ENCODE assay signal across 20 cellular contexts in genomic region chr7:84454174-84454959, GRCh38.
DNase-seq lines count a peak whose midpoint lies in the region; ATAC-seq, FAIRE-seq and TF ChIP-seq lines count a peak whose summit lies in the region.
"Had no signal": no experiment of that assay in that cellular context is flagged by ENCODE, and none has a peak within 500 bp of the region (broad histone marks: within the 10 kb centered on the region; RNA-seq: fewer than 3 reads in every experiment).

No MANE protein-coding gene starts in this region.

- H3K36me3 Mint-ChIP-seq in natural killer cell, result no peaks in the 10 kb centered on the region

- TF ChIP-seq CTCF in kidney (IDR thresholded peaks at IDR 0.05; ENCODE audit: borderline replicate concordance, extremely low read depth, insufficient read depth) (no peak), natural killer cell (IDR thresholded peaks at IDR 0.05) (no peak)

- ATAC-seq in GM18858 (IDR thresholded peaks at IDR 0.05; ENCODE audit: unreplicated experiment) (no peak), natural killer cell (no peak)
- ATAC-seq: effector memory CD8-positive, alpha-beta T cell; lower lobe of right lung; Panc1; stimulated activated naive CD8-positive, alpha-beta T cell treated with anti-CD3 and anti-CD28 coated beads, Interleukin-15, amount 100 ng/mL, for 72 hours had no signal

- peak; percentile 62 for FAIRE-seq in kidney (lab: Jason Lieb, UNC)

- no peaks in the 10 kb centered on the region for H3K27me3 ChIP-seq in ACC112 (ENCODE audit: insufficient read depth, low read length)
- H3K27me3 ChIP-seq in adipocyte (replicated peaks; ENCODE audit: control insufficient read depth, insufficient read depth, low read length), result no peaks in the 10 kb centered on the region
- H3K27me3 ChIP-seq: uterus had no signal

- H3K9ac ChIP-seq in adipocyte (ENCODE audit: low read length) (no peak overlapping the region), kidney (ENCODE audit: low read length in 2 of 2) (no peak overlapping the region)

- H3K4me3 ChIP-seq in ACC112 (ENCODE audit: low read depth, low read length), result no peak overlapping the region
- H3K4me3 ChIP-seq in adipocyte (ENCODE audit: low read length), result no peak overlapping the region
- no peak overlapping the region for H3K4me3 ChIP-seq in kidney (ENCODE audit: low read length in 2 of 2)
- H3K4me3 ChIP-seq: lower lobe of right lung, uterus had no signal

- H3K4me3 Mint-ChIP-seq in natural killer cell, result no peak overlapping the region
- H3K4me3 Mint-ChIP-seq: activated CD4-positive, alpha-beta memory T cell treated with anti-CD3 and anti-CD28 coated beads, Interleukin-2, amount 10 ng/mL, durations not matched to agents 7 days and 5 days; activated T-helper 1 cell treated with anti-CD3 and anti-CD28 coated beads, Interleukin-12 subunit alpha, Interleukin-12 subunit beta, Interleukin-2, Interleukin-4 antibody, amounts not matched to agents 30 ng/mL and 10 ng/mL and 1 ng/mL, durations not matched to agents 14 hours and 24 hours and 36 hours; effector memory CD8-positive, alpha-beta T cell; nephron; stimulated activated naive CD8-positive, alpha-beta T cell treated with anti-CD3 and anti-CD28 coated beads, Interleukin-15, amount 100 ng/mL, for 72 hours had no signal

- no peaks in the 10 kb centered on the region for H3K4me1 Mint-ChIP-seq in natural killer cell
- H3K4me1 Mint-ChIP-seq: activated CD4-positive, alpha-beta memory T cell treated with anti-CD3 and anti-CD28 coated beads, Interleukin-2, amount 10 ng/mL, durations not matched to agents 7 days and 5 days; nephron; stimulated activated naive CD8-positive, alpha-beta T cell treated with anti-CD3 and anti-CD28 coated beads, Interleukin-15, amount 100 ng/mL, for 72 hours had no signal

- no peak overlapping the region for H3K27ac Mint-ChIP-seq in natural killer cell
- H3K27ac Mint-ChIP-seq: activated CD4-positive, alpha-beta memory T cell treated with anti-CD3 and anti-CD28 coated beads, Interleukin-2, amount 10 ng/mL, durations not matched to agents 7 days and 5 days; activated T-helper 1 cell treated with anti-CD3 and anti-CD28 coated beads, Interleukin-12 subunit alpha, Interleukin-12 subunit beta, Interleukin-2, Interleukin-4 antibody, amounts not matched to agents 30 ng/mL and 10 ng/mL and 1 ng/mL, durations not matched to agents 14 hours and 24 hours and 36 hours; effector memory CD8-positive, alpha-beta T cell; nephron; stimulated activated naive CD8-positive, alpha-beta T cell treated with anti-CD3 and anti-CD28 coated beads, Interleukin-15, amount 100 ng/mL, for 72 hours had no signal

- H3K27me3 Mint-ChIP-seq in natural killer cell (ENCODE audit: low read depth in 2 of 2), result no peaks in the 10 kb centered on the region
- H3K27me3 Mint-ChIP-seq: activated CD4-positive, alpha-beta memory T cell treated with anti-CD3 and anti-CD28 coated beads, Interleukin-2, amount 10 ng/mL, durations not matched to agents 7 days and 5 days; effector memory CD8-positive, alpha-beta T cell had no signal

- no peaks in the 10 kb centered on the region for H3K79me2 ChIP-seq in ACC112 (ENCODE audit: control insufficient read depth, insufficient read depth, low read length, unreplicated experiment)

- DNase-seq in HT-29 (ENCODE audit: low spot score) (peak; percentile 35), adipocyte (ENCODE audit: low read depth) (peak; percentile 54), kidney (no peak), activated gamma-delta T cell treated with Interleukin-2 at 50 U/mL for 16 hours (no peak), UCSD-AML1 (lab: John Stamatoyannopoulos, UW; ENCODE audit: unreplicated experiment) (no peak), natural killer cell (no peak)
- DNase-seq: activated CD4-positive, alpha-beta memory T cell treated with anti-CD3 and anti-CD28 coated beads, Interleukin-2, amount 10 ng/mL, durations not matched to agents 7 days and 5 days; central memory CD4-positive, alpha-beta T cell; effector memory CD8-positive, alpha-beta T cell; H7; lower lobe of right lung; NCI-H187; stimulated activated CD4-positive, alpha-beta T cell treated with anti-CD3 and anti-CD28 coated beads, Interleukin-15, amount 100 ng/mL, for 24 hours; stimulated activated naive CD8-positive, alpha-beta T cell treated with anti-CD3 and anti-CD28 coated beads, Interleukin-15, amount 100 ng/mL, for 72 hours; uterus had no signal

- H3K9me3 Mint-ChIP-seq in natural killer cell, result peaks cover 2% of the 10 kb centered on the region in 2 donors
- H3K9me3 Mint-ChIP-seq: activated CD4-positive, alpha-beta memory T cell treated with anti-CD3 and anti-CD28 coated beads, Interleukin-2, amount 10 ng/mL, durations not matched to agents 7 days and 5 days; activated T-helper 1 cell treated with anti-CD3 and anti-CD28 coated beads, Interleukin-12 subunit alpha, Interleukin-12 subunit beta, Interleukin-2, Interleukin-4 antibody, amounts not matched to agents 30 ng/mL and 10 ng/mL and 1 ng/mL, durations not matched to agents 14 hours and 24 hours and 36 hours; stimulated activated naive CD8-positive, alpha-beta T cell treated with anti-CD3 and anti-CD28 coated beads, Interleukin-15, amount 100 ng/mL, for 72 hours had no signal

- intact Hi-C loops in kidney (cut with DNase I), result no loop called here
- intact Hi-C loops in natural killer cell (cut with micrococcal nuclease), result no loop called here

- H2AFZ ChIP-seq in ACC112 (ENCODE audit: low read length, unreplicated experiment), result peak overlapping the region; percentile 64

- H3K27ac ChIP-seq in ACC112 (ENCODE audit: low read depth, low read length) (no peak overlapping the region), kidney (ENCODE audit: low read depth in 2 of 2, low read length in 2 of 2) (no peak overlapping the region)
- H3K27ac ChIP-seq: lower lobe of right lung, uterus had no signal

- H3K36me3 ChIP-seq in ACC112 (ENCODE audit: insufficient read depth, low read length) (no peaks in the 10 kb centered on the region), adipocyte (ENCODE audit: control insufficient read depth, insufficient read depth, low read length, severe bottlenecking) (no peaks in the 10 kb centered on the region), kidney (ENCODE audit: control insufficient read depth in 1 of 2, insufficient read depth in 2 of 2, low read length in 2 of 2) (no peaks in the 10 kb centered on the region)
- H3K36me3 ChIP-seq: lower lobe of right lung, uterus had no signal

- H3K9me3 ChIP-seq in adipocyte (ENCODE audit: control insufficient read depth, low read length) (peaks cover 4% of the 10 kb centered on the region), kidney (ENCODE audit: control insufficient read depth in 1 of 2, low read length in 2 of 2) (no peaks in the 10 kb centered on the region)
- H3K9me3 ChIP-seq: lower lobe of right lung, uterus had no signal

- H3K4me1 ChIP-seq in ACC112 (ENCODE audit: control insufficient read depth, insufficient read depth, low read length, unreplicated experiment) (peaks cover 5% of the 10 kb centered on the region), adipocyte (ENCODE audit: control insufficient read depth, insufficient read depth, low read length) (peaks cover 16% of the 10 kb centered on the region), kidney (ENCODE audit: control insufficient read depth in 1 of 2, insufficient read depth in 1 of 2, low read depth in 1 of 2, low read length in 2 of 2) (no peaks in the 10 kb centered on the region)
- H3K4me1 ChIP-seq: lower lobe of right lung, uterus had no signal

Comparison
In these comparisons a context has a peak if more than half of its experiments do, and no peak if none do; other contexts are left out.
1. DNase-seq: peak in HT-29 (single experiment) and adipocyte (single experiment); none in kidney (single experiment), activated gamma-delta T cell treated with Interleukin-2 at 50 U/mL for 16 hours (single experiment), UCSD-AML1 (single experiment) and natural killer cell (single experiment).